Comparison of ENCODE assay signal across 22 cellular contexts in genomic region chr9:93470391-93470790, GRCh38. TPM values are rescaled to one million over a fixed set of nuclear protein-coding genes. Genes with fewer than 3 reads are reported as not detected.
A peak's percentile ranks its signal among the peaks of the same experiment; 100 is the strongest.
DNase-seq lines count a peak whose midpoint lies in the region; ATAC-seq and TF ChIP-seq lines count a peak whose summit lies in the region.
"Had no signal": no experiment of that assay in that cellular context is flagged by ENCODE, and none has a peak within 500 bp of the region (broad histone marks: within the 10 kb centered on the region; RNA-seq: fewer than 3 reads in every experiment).

No MANE protein-coding gene starts in this region.

- H3K36me3 Mint-ChIP-seq in activated T-cell treated with anti-CD3 and anti-CD28 coated beads, Interleukin-2, amount 50 U/mL, for 24 hours (ENCODE audit: low read depth): peaks cover 56% of the 10 kb centered on the region
- peaks cover 39% of the 10 kb centered on the region for H3K36me3 Mint-ChIP-seq in activated CD8-positive, alpha-beta T cell treated with anti-CD3 and anti-CD28 coated beads for 36 hours (ENCODE audit: low read depth)

- peaks cover 65% of the 10 kb centered on the region for H3K4me1 Mint-ChIP-seq in activated T-cell treated with anti-CD3 and anti-CD28 coated beads, Interleukin-2, amount 50 U/mL, for 24 hours (ENCODE audit: low read depth)
- peaks cover 59% of the 10 kb centered on the region for H3K4me1 Mint-ChIP-seq in activated CD8-positive, alpha-beta T cell treated with anti-CD3 and anti-CD28 coated beads for 36 hours (ENCODE audit: low read depth)

- peak overlapping the region in 1 of 2 donors; percentile 16 for H3K4me3 ChIP-seq in mucosa of rectum (ENCODE audit: low read length in 2 of 2)
- peak overlapping the region in 1 of 4 donors; percentile 5 for H3K4me3 ChIP-seq in transverse colon
- H3K4me3 ChIP-seq: gastrocnemius medialis, tibial artery had no signal

- peak overlapping the region; percentile 8 for H3K27ac Mint-ChIP-seq in activated T-cell treated with anti-CD3 and anti-CD28 coated beads, Interleukin-2, amount 50 U/mL, for 24 hours
- H3K27ac Mint-ChIP-seq in activated CD8-positive, alpha-beta T cell treated with anti-CD3 and anti-CD28 coated beads for 36 hours: peak overlapping the region; percentile 25
- H3K27ac Mint-ChIP-seq: activated CD4-positive, alpha-beta T cell treated with anti-CD3 and anti-CD28 coated beads, Interleukin-2, amount 10 ng/mL, durations not matched to agents 7 days and 5 days; stimulated activated naive CD8-positive, alpha-beta T cell treated with anti-CD3 and anti-CD28 coated beads, Interleukin-15, amount 100 ng/mL, for 72 hours had no signal

- DNase-seq in activated T-cell treated with anti-CD3 and anti-CD28 coated beads, Interleukin-2, amount 50 U/mL, for 24 hours: no peak
- DNase-seq in activated T-cell treated with anti-CD3 and anti-CD28 coated beads for 4 hours (no peak), transverse colon (no peak), anterior cingulate cortex (lab: John Stamatoyannopoulos, UW) (no peak), amniotic stem cell (lab: John Stamatoyannopoulos, UW) (no peak)
- DNase-seq in activated CD8-positive, alpha-beta T cell treated with anti-CD3 and anti-CD28 coated beads for 36 hours: no peak
- DNase-seq: activated CD4-positive, alpha-beta T cell treated with anti-CD3 and anti-CD28 coated beads, Interleukin-2, amount 10 ng/mL, durations not matched to agents 7 days and 5 days; activated effector memory CD4-positive, alpha-beta T cell treated with anti-CD3 and anti-CD28 coated beads, Interleukin-2, amount 50 U/mL, for 16 hours; central memory CD4-positive, alpha-beta T cell; dermis blood vessel endothelial cell; DMS53; gastrocnemius medialis; GOT3; mesenchymal stem cell; NCI-H1105; NCI-H2029; NCI-H2227 treated with DMSO at 0.1 percent for 48 hours; NCI-H69; stimulated activated naive CD8-positive, alpha-beta T cell treated with anti-CD3 and anti-CD28 coated beads, Interleukin-15, amount 100 ng/mL, for 72 hours; tibial artery had no signal

- no peak overlapping the region for H3K9ac ChIP-seq in mucosa of rectum (ENCODE audit: low read depth in 1 of 2, low read length in 2 of 2)

- in situ Hi-C loops in transverse colon (cut with MboI; ENCODE audit: low pct_ligation_motif_present in 1 of 4, low pct_unique_long_range_greater_than_20kb in 1 of 4, low sequenced_read_pairs in 3 of 4): no loop called here

- CTCF ChIA-PET in activated CD8-positive, alpha-beta T cell treated with anti-CD3 and anti-CD28 coated beads for 36 hours (lab: Charles Lee): no interaction called here

- H3K36me3 ChIP-seq in mucosa of rectum (ENCODE audit: control insufficient read depth in 2 of 2, insufficient read depth in 2 of 2, low read length in 2 of 2): peaks cover 3 to 5% of the 10 kb centered on the region in 2 donors
- H3K36me3 ChIP-seq in transverse colon: peaks cover 0 to 6% (median 0%) of the 10 kb centered on the region in 4 donors
- H3K36me3 ChIP-seq: gastrocnemius medialis had no signal

- no peaks in the 10 kb centered on the region for H3K27me3 Mint-ChIP-seq in activated T-cell treated with anti-CD3 and anti-CD28 coated beads, Interleukin-2, amount 50 U/mL, for 24 hours
- no peaks in the 10 kb centered on the region for H3K27me3 Mint-ChIP-seq in activated CD8-positive, alpha-beta T cell treated with anti-CD3 and anti-CD28 coated beads for 36 hours
- H3K27me3 Mint-ChIP-seq: activated CD4-positive, alpha-beta T cell treated with anti-CD3 and anti-CD28 coated beads, Interleukin-2, amount 10 ng/mL, durations not matched to agents 7 days and 5 days; stimulated activated naive CD8-positive, alpha-beta T cell treated with anti-CD3 and anti-CD28 coated beads, Interleukin-15, amount 100 ng/mL, for 72 hours had no signal

- no peaks in the 10 kb centered on the region for H3K9me3 ChIP-seq in mucosa of rectum (ENCODE audit: control insufficient read depth in 2 of 2, low read length in 2 of 2)
- no peaks in the 10 kb centered on the region for H3K9me3 ChIP-seq in transverse colon
- H3K9me3 ChIP-seq: gastrocnemius medialis, tibial artery had no signal

- no peaks in the 10 kb centered on the region for H3K9me3 Mint-ChIP-seq in activated T-cell treated with anti-CD3 and anti-CD28 coated beads, Interleukin-2, amount 50 U/mL, for 24 hours
- no peaks in the 10 kb centered on the region for H3K9me3 Mint-ChIP-seq in activated CD8-positive, alpha-beta T cell treated with anti-CD3 and anti-CD28 coated beads for 36 hours
- H3K9me3 Mint-ChIP-seq: activated CD4-positive, alpha-beta T cell treated with anti-CD3 and anti-CD28 coated beads, Interleukin-2, amount 10 ng/mL, durations not matched to agents 7 days and 5 days; stimulated activated naive CD8-positive, alpha-beta T cell treated with anti-CD3 and anti-CD28 coated beads, Interleukin-15, amount 100 ng/mL, for 72 hours had no signal

- H3K4me3 Mint-ChIP-seq in activated T-cell treated with anti-CD3 and anti-CD28 coated beads, Interleukin-2, amount 50 U/mL, for 24 hours: no peak overlapping the region
- H3K4me3 Mint-ChIP-seq in activated CD8-positive, alpha-beta T cell treated with anti-CD3 and anti-CD28 coated beads for 36 hours: no peak overlapping the region
- H3K4me3 Mint-ChIP-seq: activated CD4-positive, alpha-beta T cell treated with anti-CD3 and anti-CD28 coated beads, Interleukin-2, amount 10 ng/mL, durations not matched to agents 7 days and 5 days; stimulated activated naive CD8-positive, alpha-beta T cell treated with anti-CD3 and anti-CD28 coated beads, Interleukin-15, amount 100 ng/mL, for 72 hours had no signal

- peak overlapping the region; percentile 95 to 96 for H3K27ac ChIP-seq in mucosa of rectum (ENCODE audit: low read depth in 2 of 2, low read length in 2 of 2)
- peak overlapping the region; percentile 87 to 91 (median 88) for H3K27ac ChIP-seq in transverse colon
- H3K27ac ChIP-seq: tibial artery had no signal

- TF ChIP-seq EP300 in transverse colon (IDR thresholded peaks at IDR 0.05; ENCODE audit: low read depth): no peak

- TF ChIP-seq CTCF in activated CD8-positive, alpha-beta T cell treated with anti-CD3 and anti-CD28 coated beads for 36 hours (IDR thresholded peaks at IDR 0.05): no peak
- no peak for TF ChIP-seq CTCF in transverse colon (IDR thresholded peaks at IDR 0.05)

- no peak for ATAC-seq in activated CD8-positive, alpha-beta T cell treated with anti-CD3 and anti-CD28 coated beads for 36 hours
- no peak for ATAC-seq in HG03039 (IDR thresholded peaks at IDR 0.05; ENCODE audit: unreplicated experiment)
- ATAC-seq: gastrocnemius medialis; stimulated activated naive CD8-positive, alpha-beta T cell treated with anti-CD3 and anti-CD28 coated beads, Interleukin-15, amount 100 ng/mL, for 72 hours had no signal

- H3K4me1 ChIP-seq in mucosa of rectum (ENCODE audit: control insufficient read depth in 2 of 2, insufficient read depth in 2 of 2, low read length in 2 of 2) (peaks cover 44 to 49% of the 10 kb centered on the region in 2 donors), transverse colon (peaks cover 24 to 72% (median 53%) of the 10 kb centered on the region in 4 donors)

- POLR2A ChIA-PET in activated CD8-positive, alpha-beta T cell treated with anti-CD3 and anti-CD28 coated beads for 36 hours (lab: Charles Lee): no interaction called here

- H3K27me3 ChIP-seq in mucosa of rectum (ENCODE audit: control insufficient read depth in 2 of 2, insufficient read depth in 2 of 2, low read length in 2 of 2) (no peaks in the 10 kb centered on the region), transverse colon (no peaks in the 10 kb centered on the region)
- H3K27me3 ChIP-seq: gastrocnemius medialis, tibial artery had no signal

- no peak for TF ChIP-seq POLR2A in transverse colon (IDR thresholded peaks at IDR 0.05)

- 70% methylated on average over 4 to 5 of the region's 5 CpGs for WGBS in transverse colon (ENCODE audit: low coverage in 1 of 2), 2 donors

- intact Hi-C loops in activated CD8-positive, alpha-beta T cell treated with anti-CD3 and anti-CD28 coated beads for 36 hours (cut with micrococcal nuclease): no loop called here
- intact Hi-C loops in transverse colon (cut with DNase I; ENCODE audit: low total_unique reads): no loop called here

RNA-seq across cellular contexts. Expression of gene FAM120AOS, which starts 17.0 kb away (rescaled TPM):
- total RNA-seq in activated CD8-positive, alpha-beta T cell treated with anti-CD3 and anti-CD28 coated beads for 36 hours: 10 to 100 TPM; 32.8 to 36.4 TPM
- total RNA-seq in transverse colon: 100 to 1,000 TPM in 1 of 4 donors, 10 to 100 TPM in 3; 68.9 to 108 (median 86.4) TPM

RNA-seq across cellular contexts. Expression of gene FAM120A, which starts 18.9 kb away (rescaled TPM):
- total RNA-seq in activated CD8-positive, alpha-beta T cell treated with anti-CD3 and anti-CD28 coated beads for 36 hours: 100 to 1,000 TPM; 121 to 125 TPM
- total RNA-seq in transverse colon: 100 to 1,000 TPM; 122 to 244 (median 180) TPM
